9 cellular contexts compared by ENCODE assay signal in genomic region chr3:42264399-42265058, GRCh38. TPM values are rescaled to one million over a fixed set of nuclear protein-coding genes. Genes with fewer than 3 reads are reported as not detected.
A peak's percentile ranks its signal among the peaks of the same experiment; 100 is the strongest.
DNase-seq lines count a peak whose midpoint lies in the region; ATAC-seq and TF ChIP-seq lines count a peak whose summit lies in the region.
"Had no signal": no experiment of that assay in that cellular context is flagged by ENCODE, and none has a peak within 500 bp of the region (broad histone marks: within the 10 kb centered on the region; RNA-seq: fewer than 3 reads in every experiment).

No MANE protein-coding gene starts in this region.

- H3K4me3 Mint-ChIP-seq in Caco-2 (ENCODE audit: unreplicated experiment) (peak overlapping the region; percentile 63), endothelial cell (ENCODE audit: unreplicated experiment) (peak overlapping the region; percentile 69), CD14-positive monocyte (peak overlapping the region in 1 of 2 donors; percentile 73)
- no peak overlapping the region for H3K4me3 Mint-ChIP-seq in activated T-helper 2 cell treated with anti-CD3 and anti-CD28 coated beads, Interferon-gamma antibody, Interleukin-2, Interleukin-4, amounts not matched to agents 10 μg/mL and 5 μg/mL and 100 μg/mL, durations not matched to agents 14 hours and 24 hours and 36 hours (ENCODE audit: low read depth)

- H3K4me1 Mint-ChIP-seq in Caco-2 (ENCODE audit: low read depth, unreplicated experiment) (no peaks in the 10 kb centered on the region), endothelial cell (ENCODE audit: unreplicated experiment) (no peaks in the 10 kb centered on the region), CD14-positive monocyte (peaks cover 8% of the 10 kb centered on the region)
- peaks cover 1% of the 10 kb centered on the region for H3K4me1 Mint-ChIP-seq in activated T-helper 2 cell treated with anti-CD3 and anti-CD28 coated beads, Interferon-gamma antibody, Interleukin-2, Interleukin-4, amounts not matched to agents 10 μg/mL and 5 μg/mL and 100 μg/mL, durations not matched to agents 14 hours and 24 hours and 36 hours (ENCODE audit: low read depth)

- intact Hi-C loops in Caco-2 (cut with micrococcal nuclease; ENCODE audit: unreplicated experiment) = loop anchor here (5.0 kb wide), 1 partner anchor 188 kb away; no protein-coding TSS in a partner anchor
- intact Hi-C loops in activated T-helper 2 cell treated with anti-CD3 and anti-CD28 coated beads, Interferon-gamma antibody, Interleukin-2, Interleukin-4, amounts not matched to agents 10 μg/mL and 5 μg/mL and 100 μg/mL, durations not matched to agents 14 hours and 24 hours and 36 hours (cut with micrococcal nuclease) = loop anchor here (10.0 kb wide), 1 partner anchor 1730 kb away; no protein-coding TSS in a partner anchor
- intact Hi-C loops in CD14-positive monocyte (cut with micrococcal nuclease) = no loop called here

- no peaks in the 10 kb centered on the region for H3K9me3 ChIP-seq in Caco-2

- H3K27me3 Mint-ChIP-seq in Caco-2 (ENCODE audit: insufficient read depth, unreplicated experiment) (peaks cover 27% of the 10 kb centered on the region), endothelial cell (ENCODE audit: unreplicated experiment) (peaks cover 10% of the 10 kb centered on the region), CD14-positive monocyte (ENCODE audit: low read depth in 3 of 3) (peaks cover 64 to 85% (median 75%) of the 10 kb centered on the region in 3 donors)
- H3K27me3 Mint-ChIP-seq in activated T-helper 2 cell treated with anti-CD3 and anti-CD28 coated beads, Interferon-gamma antibody, Interleukin-2, Interleukin-4, amounts not matched to agents 10 μg/mL and 5 μg/mL and 100 μg/mL, durations not matched to agents 14 hours and 24 hours and 36 hours (ENCODE audit: low read depth) = peaks cover 67% of the 10 kb centered on the region

- no peak overlapping the region for H3K4me3 ChIP-seq in Caco-2 (ENCODE audit: low read depth, low read length)

- no peak for ATAC-seq in GM19452 (IDR thresholded peaks at IDR 0.05; ENCODE audit: unreplicated experiment)

- H3K36me3 Mint-ChIP-seq in Caco-2 (ENCODE audit: insufficient read depth, unreplicated experiment) = no peaks in the 10 kb centered on the region
- no peaks in the 10 kb centered on the region for H3K36me3 Mint-ChIP-seq in endothelial cell (ENCODE audit: low read depth, unreplicated experiment)
- H3K36me3 Mint-ChIP-seq in activated T-helper 2 cell treated with anti-CD3 and anti-CD28 coated beads, Interferon-gamma antibody, Interleukin-2, Interleukin-4, amounts not matched to agents 10 μg/mL and 5 μg/mL and 100 μg/mL, durations not matched to agents 14 hours and 24 hours and 36 hours (ENCODE audit: low read depth) = no peaks in the 10 kb centered on the region
- no peaks in the 10 kb centered on the region for H3K36me3 Mint-ChIP-seq in CD14-positive monocyte
- H3K36me3 Mint-ChIP-seq: IgD-negative memory B cell had no signal

- H3K27ac Mint-ChIP-seq in Caco-2 (ENCODE audit: unreplicated experiment) (no peak overlapping the region), endothelial cell (ENCODE audit: unreplicated experiment) (no peak overlapping the region), CD14-positive monocyte (no peak overlapping the region)
- H3K27ac Mint-ChIP-seq in activated T-helper 2 cell treated with anti-CD3 and anti-CD28 coated beads, Interferon-gamma antibody, Interleukin-2, Interleukin-4, amounts not matched to agents 10 μg/mL and 5 μg/mL and 100 μg/mL, durations not matched to agents 14 hours and 24 hours and 36 hours = no peak overlapping the region
- H3K27ac Mint-ChIP-seq: IgD-negative memory B cell had no signal

- POLR2A ChIA-PET in Caco-2 (lab: Charles Lee) = no interaction called here

- TF ChIP-seq CTCF in Caco-2 (IDR thresholded peaks at IDR 0.05; ENCODE audit: insufficient read depth in 1 of 2, low read depth in 1 of 2, low read length in 1 of 2, severe bottlenecking in 1 of 2, unreplicated experiment in 1 of 2) (no peak), endothelial cell (IDR thresholded peaks at IDR 0.05; ENCODE audit: unreplicated experiment) (no peak), CD14-positive monocyte (IDR thresholded peaks at IDR 0.05) (no peak)

- BruUV-seq in Caco-2 (replicated peaks; lab: Mats Ljungman, UMichigan) = no TSS peak

- H3K9me3 Mint-ChIP-seq in Caco-2 (ENCODE audit: unreplicated experiment) (no peaks in the 10 kb centered on the region), endothelial cell (ENCODE audit: unreplicated experiment) (no peaks in the 10 kb centered on the region), CD14-positive monocyte (peaks cover 5 to 21% (median 9%) of the 10 kb centered on the region in 7 donors)
- H3K9me3 Mint-ChIP-seq in activated T-helper 2 cell treated with anti-CD3 and anti-CD28 coated beads, Interferon-gamma antibody, Interleukin-2, Interleukin-4, amounts not matched to agents 10 μg/mL and 5 μg/mL and 100 μg/mL, durations not matched to agents 14 hours and 24 hours and 36 hours = no peaks in the 10 kb centered on the region

- no peaks in the 10 kb centered on the region for H3K4me1 ChIP-seq in Caco-2

- no peaks in the 10 kb centered on the region for H3K36me3 ChIP-seq in Caco-2 (ENCODE audit: control insufficient read depth, insufficient read depth, low read length)

- CTCF ChIA-PET in Caco-2 (lab: Charles Lee) = no interaction called here

- no peaks in the 10 kb centered on the region for H3K27me3 ChIP-seq in Caco-2 (replicated peaks; ENCODE audit: control insufficient read depth, insufficient read depth, low read length)

- peak; percentile 62 to 73 for DNase-seq in Caco-2
- peak; percentile 27 for DNase-seq in NCI-H2227 (lab: John Stamatoyannopoulos, UW; ENCODE audit: unreplicated experiment)
- no peak for DNase-seq in endothelial cell (ENCODE audit: low spot score)
- DNase-seq in occipital lobe (lab: John Stamatoyannopoulos, UW) = peak; percentile 81
- no peak for DNase-seq in activated T-helper 2 cell treated with anti-CD3 and anti-CD28 coated beads, Interferon-gamma antibody, Interleukin-2, Interleukin-4, amounts not matched to agents 10 μg/mL and 5 μg/mL and 100 μg/mL, durations not matched to agents 14 hours and 24 hours and 36 hours (ENCODE audit: low spot score)
- DNase-seq in CD14-positive monocyte (ENCODE audit: low spot score) = no peak
- no peak for DNase-seq in HCEC 1CT

RNA-seq across cellular contexts. Expression of gene CCK, which starts 1.5 kb away (rescaled TPM):
- total RNA-seq in Caco-2 (2022) (0.46 TPM in 1 of 2 replicates, not detected in the other), endothelial cell (ENCODE audit: unreplicated experiment) (not detected), occipital lobe (14.7 TPM)
- total RNA-seq in activated T-helper 2 cell treated with anti-CD3 and anti-CD28 coated beads, Interferon-gamma antibody, Interleukin-2, Interleukin-4, amounts not matched to agents 10 μg/mL and 5 μg/mL and 100 μg/mL, durations not matched to agents 14 hours and 24 hours and 36 hours = not detected in 2 replicates
- polyA plus RNA-seq in CD14-positive monocyte = not detected
- polyA plus RNA-seq: IgD-negative memory B cell had no signal

Comparison
In these comparisons a context has a peak if more than half of its experiments do, and no peak if none do; other contexts are left out.
1. DNase-seq: peak in Caco-2 (2 of 2), NCI-H2227 (single experiment) and occipital lobe (single experiment); none in endothelial cell (single experiment), activated T-helper 2 cell treated with anti-CD3 and anti-CD28 coated beads, Interferon-gamma antibody, Interleukin-2, Interleukin-4, amounts not matched to agents 10 μg/mL and 5 μg/mL and 100 μg/mL, durations not matched to agents 14 hours and 24 hours and 36 hours (single experiment), CD14-positive monocyte (single experiment) and HCEC 1CT (single experiment).
2. RNA of gene CCK, which starts 1.5 kb away (total RNA-seq): 14.7 TPM in occipital lobe (single experiment); 0.46 TPM in Caco-2, not detected in endothelial cell (single experiment) and not detected in activated T-helper 2 cell treated with anti-CD3 and anti-CD28 coated beads, Interferon-gamma antibody, Interleukin-2, Interleukin-4, amounts not matched to agents 10 μg/mL and 5 μg/mL and 100 μg/mL, durations not matched to agents 14 hours and 24 hours and 36 hours; every median in the first group is over 10 times any median in the second.
3. intact Hi-C loops: an anchor here in Caco-2 (5.0 kb wide) and activated T-helper 2 cell treated with anti-CD3 and anti-CD28 coated beads, Interferon-gamma antibody, Interleukin-2, Interleukin-4, amounts not matched to agents 10 μg/mL and 5 μg/mL and 100 μg/mL, durations not matched to agents 14 hours and 24 hours and 36 hours (10.0 kb wide); none called in CD14-positive monocyte.